In the genomic region with DNA sequence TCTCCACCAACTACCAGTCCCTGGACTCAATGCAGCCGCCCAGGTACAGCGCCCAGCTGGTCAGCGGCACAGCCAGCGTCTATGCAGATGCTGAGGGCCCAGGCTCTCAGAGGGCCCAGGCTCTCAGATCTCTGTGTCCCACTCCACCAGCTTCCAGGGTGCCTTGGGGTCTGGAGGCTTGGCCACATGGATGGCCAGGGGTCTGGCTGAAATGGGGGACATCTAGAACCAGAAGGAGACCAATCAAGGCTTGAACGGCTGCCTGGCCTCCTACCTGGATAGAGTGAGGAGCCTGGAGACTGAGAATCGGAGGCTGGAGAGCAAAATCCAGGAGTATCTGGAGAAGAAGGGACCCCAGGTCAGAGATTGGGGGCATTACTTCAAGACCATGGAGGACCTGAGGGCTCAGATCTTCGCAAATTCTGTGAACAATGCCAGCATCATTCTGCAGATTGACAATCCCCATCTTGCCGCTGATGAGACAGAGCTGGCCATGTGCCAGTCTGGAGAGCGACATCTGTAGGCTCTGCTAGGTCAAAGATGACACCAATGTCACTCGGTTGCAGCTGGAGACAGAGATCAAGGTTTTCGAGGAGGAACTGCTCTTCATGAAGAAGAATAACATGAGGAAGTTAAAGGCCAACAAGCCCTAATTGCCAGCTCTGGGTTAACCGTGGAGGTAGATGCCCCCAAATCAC, we compare ENCODE assay signal across 1 cellular context.
TF ChIP-seq lines count a peak whose summit lies in the region.

No MANE protein-coding gene starts in this region.

TF ChIP-seq in H1, 55 proteins besides CTCF, POLR2A, EP300 and RAD21:
- no peak for TF ChIP-seq SIN3A (conservative IDR thresholded peaks at IDR 0.05 in 1 of 2, IDR thresholded peaks at IDR 0.05 in 1 of 2; ENCODE audit: low read depth in 1 of 2, low read length in 2 of 2)
